ENCODE assay signal across 1 cellular context in genomic region chr19:12766051-12766521, GRCh38.
TF ChIP-seq lines count a peak whose summit lies in the region.

No MANE protein-coding gene starts in this region.

TF ChIP-seq in HepG2, 621 proteins besides CTCF, POLR2A, EP300 and RAD21 (continued from another document):
- TF ChIP-seq PRDM15 (CRISPR knock-in tag; IDR thresholded peaks at IDR 0.05) (0 out of 2 replicates have a peak, but pooled peaks have one; percentile 31), ZNF580 (CRISPR knock-in tag; IDR thresholded peaks at IDR 0.05; ENCODE audit: borderline replicate concordance, low read depth) (peak; percentile 70; the same call in 1 of the 2 replicates), AGO1 (IDR thresholded peaks at IDR 0.05; ENCODE audit: low read depth, low read length, poor library complexity, severe bottlenecking) (peak; percentile 65), RELA (CRISPR knock-in tag; IDR thresholded peaks at IDR 0.05) (0 out of 2 replicates have a peak, but pooled peaks have one; percentile 61), TSC22D2 (CRISPR knock-in tag; IDR thresholded peaks at IDR 0.05; ENCODE audit: borderline replicate concordance) (peak; percentile 77; the same call in 1 of the 2 replicates), SNAPC5 (CRISPR knock-in tag; IDR thresholded peaks at IDR 0.05; ENCODE audit: borderline replicate concordance) (no peak)
